Comparison of ENCODE assay signal across 8 cellular contexts in the genomic region with DNA sequence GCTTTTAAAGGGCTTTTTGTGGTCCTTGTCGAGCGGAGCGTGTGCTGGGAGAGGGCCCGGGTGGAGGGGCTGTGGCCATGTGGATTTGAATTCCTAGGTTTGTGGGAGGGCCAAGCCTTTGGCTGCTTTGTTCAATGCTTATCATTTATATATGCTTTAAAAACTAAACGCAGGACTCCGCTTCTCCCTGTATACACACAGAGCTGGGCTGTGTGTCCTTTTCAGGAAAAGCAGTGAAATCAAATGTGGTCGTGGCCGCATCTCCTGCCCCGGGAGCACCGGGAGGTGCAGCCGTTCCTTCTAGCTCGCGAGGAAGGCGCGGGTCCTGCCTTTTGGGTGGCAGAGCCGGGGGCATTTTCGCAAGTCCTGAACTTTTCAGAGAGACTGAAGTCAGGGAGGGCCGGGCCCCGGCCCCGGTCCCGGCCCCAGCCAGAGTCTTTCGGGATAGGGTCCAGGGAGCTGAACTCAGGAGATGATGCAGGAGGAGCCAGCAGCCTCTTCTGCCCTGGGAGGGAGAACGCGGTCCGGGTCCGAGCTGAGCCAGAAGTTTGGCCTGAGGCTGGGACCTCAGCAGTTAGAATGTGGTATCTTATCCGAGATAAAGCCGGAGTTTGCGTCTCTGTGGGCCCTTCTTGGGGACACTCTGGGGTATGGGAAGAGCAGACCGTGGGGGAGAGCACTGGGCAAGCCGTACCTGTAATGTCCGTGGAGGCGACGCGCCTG.
DNase-seq lines count a peak whose midpoint lies in the region; ATAC-seq and TF ChIP-seq lines count a peak whose summit lies in the region.

No MANE protein-coding gene starts in this region.

- H3K9me2 ChIP-seq in neural cell (ENCODE audit: insufficient read depth, low read length) = no peaks in the 10 kb centered on the region

- H3K36me3 Mint-ChIP-seq in CD8-positive, alpha-beta memory T cell = no peaks in the 10 kb centered on the region

- H2AFZ ChIP-seq in IMR-90 (replicated peaks; ENCODE audit: low read length, poor library complexity) = peak overlapping the region; percentile 85
- H2AFZ ChIP-seq in neural cell (ENCODE audit: low read depth, low read length) = peak overlapping the region; percentile 73

- H4K91ac ChIP-seq in IMR-90 (ENCODE audit: insufficient read depth, low read depth, low read length) = peak overlapping the region; percentile 85

- H3K79me1 ChIP-seq in IMR-90 (ENCODE audit: low read depth in 1 of 2, low read length in 2 of 2) = peaks cover 4 to 31% of the 10 kb centered on the region in 2 experiments

- no peak for TF ChIP-seq EP300 in neural cell (conservative IDR thresholded peaks at IDR 0.05; ENCODE audit: poor library complexity, severe bottlenecking)

- peak overlapping the region; percentile 80 to 90 (median 83) for H3K4me3 Mint-ChIP-seq in CD8-positive, alpha-beta memory T cell

- peak overlapping the region; percentile 96 for H3K56ac ChIP-seq in IMR-90 (ENCODE audit: extremely low read depth, insufficient read depth, low read length)

- H4K5ac ChIP-seq in IMR-90 (ENCODE audit: low read depth, low read length) = peak overlapping the region; percentile 37

- TF ChIP-seq POLR2A in IMR-90 (IDR thresholded peaks at IDR 0.05; ENCODE audit: low read depth, low read length) (no peak), esophagus squamous epithelium (IDR thresholded peaks at IDR 0.05) (no peak)

- no peak for DNase-seq in CD8-positive, alpha-beta memory T cell
- DNase-seq in IMR-90 (no peak), esophagus squamous epithelium (lab: John Stamatoyannopoulos, UW) (no peak), NCI-H2107 treated with DMSO at 0.1 percent for 48 hours (lab: John Stamatoyannopoulos, UW; ENCODE audit: unreplicated experiment) (no peak), NCI-H2196 (lab: John Stamatoyannopoulos, UW; ENCODE audit: unreplicated experiment) (no peak)
- DNase-seq in activated CD4-positive, alpha-beta T cell treated with anti-CD3 and anti-CD28 coated beads for 48 hours = peak; percentile 28

- H3K4me3 ChIP-seq in CD8-positive, alpha-beta memory T cell (ENCODE audit: low read length) = peak overlapping the region; percentile 83
- peak overlapping the region; percentile 71 for H3K4me3 ChIP-seq in IMR-90 (ENCODE audit: insufficient read depth, low read depth, low read length)
- H3K4me3 ChIP-seq in esophagus squamous epithelium = peak overlapping the region; percentile 45 to 89 (median 73)
- peak overlapping the region; percentile 94 for H3K4me3 ChIP-seq in neural cell (ENCODE audit: low read length)

- no peaks in the 10 kb centered on the region for H3K36me3 ChIP-seq in CD8-positive, alpha-beta memory T cell (ENCODE audit: insufficient read depth, low read length)
- peaks cover 1% of the 10 kb centered on the region; the same call in 1 of the 2 replicates for H3K36me3 ChIP-seq in IMR-90 (ENCODE audit: control insufficient read depth, insufficient read depth, low read length)
- H3K36me3 ChIP-seq in esophagus squamous epithelium = no peaks in the 10 kb centered on the region
- no peaks in the 10 kb centered on the region for H3K36me3 ChIP-seq in neural cell (ENCODE audit: insufficient read depth, low read length)

- no TSS peak for BruUV-seq in IMR-90 (replicated peaks; lab: Mats Ljungman, UMichigan)

- H3F3A ChIP-seq in neural cell (ENCODE audit: insufficient read depth, low read length, poor library complexity, severe bottlenecking) = no peaks in the 10 kb centered on the region

- H3K9me1 ChIP-seq in IMR-90 (ENCODE audit: insufficient read depth, low read length) = peaks cover 14% of the 10 kb centered on the region

- intact Hi-C loops in IMR-90 (cut with micrococcal nuclease) (loop anchor here (2.0 to 5.0 kb wide), 2 partner anchors 62 to 477 kb away; no protein-coding TSS in a partner anchor), esophagus squamous epithelium (cut with DNase I) (no loop called here)

- 0 out of 2 replicates have a peak, but pooled peaks have one; percentile 2 for TF ChIP-seq RAD21 in IMR-90 (IDR thresholded peaks at IDR 0.05; ENCODE audit: low read length)
- TF ChIP-seq RAD21 in neural cell (conservative IDR thresholded peaks at IDR 0.05) = no peak

- H3K27ac Mint-ChIP-seq in CD8-positive, alpha-beta memory T cell = no peak overlapping the region

- H3K27ac ChIP-seq in CD8-positive, alpha-beta memory T cell (ENCODE audit: low read depth, low read length) = no peak overlapping the region
- H3K27ac ChIP-seq in IMR-90 (ENCODE audit: insufficient read depth, low read length) (peak overlapping the region; percentile 88), esophagus squamous epithelium (peak overlapping the region; percentile 72 to 91 (median 84)), neural cell (ENCODE audit: low read length) (no peak overlapping the region)

- peak overlapping the region; percentile 91 for H2BK5ac ChIP-seq in IMR-90 (ENCODE audit: low read depth, low read length, poor library complexity, severe bottlenecking)

- H2BK20ac ChIP-seq in IMR-90 (ENCODE audit: low read depth, low read length) = peak overlapping the region; percentile 69; the same call in 1 of the 2 replicates

- H4K8ac ChIP-seq in IMR-90 (ENCODE audit: low read depth in 2 of 2, low read length in 2 of 2) = peak overlapping the region; percentile 70 to 92

- peak overlapping the region; percentile 98 for H3K9ac ChIP-seq in IMR-90 (ENCODE audit: low read depth, low read length)
- peak overlapping the region; percentile 68 for H3K9ac ChIP-seq in neural cell (ENCODE audit: low read length)

- H3K4me2 ChIP-seq in IMR-90 (ENCODE audit: low read depth, low read length) (peak overlapping the region; percentile 58), neural cell (ENCODE audit: low read length) (peak overlapping the region; percentile 91)

- H3K27me3 ChIP-seq in CD8-positive, alpha-beta memory T cell (ENCODE audit: insufficient read depth, low read length, poor library complexity, severe bottlenecking) = peaks cover 2% of the 10 kb centered on the region
- no peaks in the 10 kb centered on the region for H3K27me3 ChIP-seq in IMR-90 (ENCODE audit: control insufficient read depth, insufficient read depth, low read length)
- H3K27me3 ChIP-seq in esophagus squamous epithelium = peaks cover 0 to 41% (median 0%) of the 10 kb centered on the region in 4 donors
- peaks cover 7% of the 10 kb centered on the region for H3K27me3 ChIP-seq in neural cell (ENCODE audit: insufficient read depth, low read depth, low read length)

- H3K9me3 ChIP-seq in CD8-positive, alpha-beta memory T cell (ENCODE audit: low read length) = no peaks in the 10 kb centered on the region
- H3K9me3 ChIP-seq in IMR-90 (ENCODE audit: control insufficient read depth, insufficient read depth, low read length) (no peaks in the 10 kb centered on the region), esophagus squamous epithelium (no peaks in the 10 kb centered on the region), neural cell (ENCODE audit: low read length) (no peaks in the 10 kb centered on the region)

- CTCF ChIA-PET in CD8-positive, alpha-beta memory T cell (lab: Charles Lee) = interaction anchor here (1.0 kb wide), 1 partner anchor 9 kb away, joined by 4 read pairs; no protein-coding TSS in a partner anchor
- CTCF ChIA-PET in IMR-90 (lab: Yijun Ruan, JAX) = interaction anchor here (0.5 kb wide), 1 partner anchor 171 kb away, joined by 3 read pairs; no protein-coding TSS in a partner anchor

- peak overlapping the region; percentile 99 for H3K14ac ChIP-seq in IMR-90 (replicated peaks; ENCODE audit: low read depth, low read length)

- ATAC-seq in GM21390 (IDR thresholded peaks at IDR 0.05; ENCODE audit: unreplicated experiment) = peak; percentile 12
- peak; percentile 41 for ATAC-seq in IMR-90 (ENCODE audit: low read depth)

- H2BK15ac ChIP-seq in IMR-90 (ENCODE audit: low read depth, low read length) = peak overlapping the region; percentile 57; the same call in 2 of the 3 replicates

- H3K4ac ChIP-seq in IMR-90 (ENCODE audit: low read depth, low read length) = peak overlapping the region; percentile 91

- H3K9me3 Mint-ChIP-seq in CD8-positive, alpha-beta memory T cell = peaks cover 0 to 4% (median 0%) of the 10 kb centered on the region in 5 donors

- WGBS in IMR-90 (ENCODE audit: extremely low coverage in 2 of 2, insufficient read length in 1 of 2), 2 experiments = 0% methylated on average over 13 of the region's 35 CpGs; no CpG with 5 or more reads in 1 of the 2 experiments
- 2 to 3% methylated on average over 13 to 17 of the region's 35 CpGs for WGBS in esophagus squamous epithelium, 2 donors

- H3K4me1 ChIP-seq in CD8-positive, alpha-beta memory T cell (ENCODE audit: insufficient read depth, low read length) = peaks cover 22% of the 10 kb centered on the region
- peaks cover 12% of the 10 kb centered on the region for H3K4me1 ChIP-seq in IMR-90 (ENCODE audit: control insufficient read depth, insufficient read depth, low read length)
- H3K4me1 ChIP-seq in esophagus squamous epithelium = peaks cover 13 to 46% (median 28%) of the 10 kb centered on the region in 3 donors

- peak overlapping the region; percentile 100 for H2AK9ac ChIP-seq in IMR-90 (replicated peaks; ENCODE audit: low read depth, low read length, poor library complexity)

- peak overlapping the region; percentile 94 for H2AK5ac ChIP-seq in IMR-90 (ENCODE audit: low read depth, low read length)

- POLR2A ChIA-PET in CD8-positive, alpha-beta memory T cell (lab: Charles Lee) = no interaction called here
- POLR2A ChIA-PET in IMR-90 (lab: Charles Lee; ENCODE audit: unreplicated experiment) = interaction anchor here (0.6 to 1.5 kb wide), 4 partner anchors 20 to 137 kb away, joined by 3 to 19 read pairs (median 4); no protein-coding TSS in a partner anchor

- in situ Hi-C loops in IMR-90 (cut with MboI; ENCODE audit: low sequenced_read_pairs) = no loop called here

- peaks cover 6% of the 10 kb centered on the region for H3K79me2 ChIP-seq in neural cell (replicated peaks; ENCODE audit: insufficient read depth, low read length)

- H3K23ac ChIP-seq in IMR-90 (ENCODE audit: low read depth, low read length) = peak overlapping the region; percentile 98

- peak overlapping the region; percentile 78 for H2BK120ac ChIP-seq in IMR-90 (ENCODE audit: low read depth, low read length)

- H4K20me1 ChIP-seq in IMR-90 (ENCODE audit: insufficient read depth, low read length) (peaks cover 44% of the 10 kb centered on the region), neural cell (ENCODE audit: insufficient read depth) (no peaks in the 10 kb centered on the region)

- dilution Hi-C loops in IMR-90 (cut with HindIII; ENCODE audit: low sequenced_read_pairs, unreplicated experiment) = no loop called here

- H3K4me1 Mint-ChIP-seq in CD8-positive, alpha-beta memory T cell = peaks cover 31 to 45% (median 37%) of the 10 kb centered on the region in 3 donors

- no peak for TF ChIP-seq CTCF in IMR-90 (conservative IDR thresholded peaks at IDR 0.05; ENCODE audit: low read depth, low read length)
- no peak for TF ChIP-seq CTCF in esophagus squamous epithelium (IDR thresholded peaks at IDR 0.05)
- TF ChIP-seq CTCF in neural cell (IDR thresholded peaks at IDR 0.05; ENCODE audit: poor library complexity, severe bottlenecking) = no peak

- H3K18ac ChIP-seq in IMR-90 (ENCODE audit: low read depth, low read length) = peak overlapping the region; percentile 84

- peaks cover 25 to 31% of the 10 kb centered on the region in 2 donors for H3K27me3 Mint-ChIP-seq in CD8-positive, alpha-beta memory T cell

TF ChIP-seq in IMR-90, 13 proteins besides CTCF, POLR2A, EP300 and RAD21 (continues in another document):
- no peak for TF ChIP-seq MAFK (IDR thresholded peaks at IDR 0.05; ENCODE audit: low read depth, low read length)

TF ChIP-seq in neural cell, 6 proteins besides CTCF, POLR2A, EP300 and RAD21 (continues in another document):
- TF ChIP-seq MXI1 (conservative IDR thresholded peaks at IDR 0.05; ENCODE audit: poor library complexity, severe bottlenecking) = no peak

Comparison
In these comparisons a context has a peak if more than half of its experiments do, and no peak if none do; other contexts are left out.
1. H3K27ac ChIP-seq: peak in IMR-90 (single experiment) and esophagus squamous epithelium (4 of 4); none in CD8-positive, alpha-beta memory T cell (single experiment) and neural cell (single experiment).
2. Peak in every context shown above with its lines, with median percentiles within 50 percentile points of each other: H3K4me3 ChIP-seq.